ENCODE assay signal across 31 cellular contexts in genomic region chr5:149375434-149375833, GRCh38. TPM values are rescaled to one million over a fixed set of nuclear protein-coding genes. Genes with fewer than 3 reads are reported as not detected.
"Had no signal": no experiment of that assay in that cellular context is flagged by ENCODE, and none has a peak within 500 bp of the region (broad histone marks: within the 10 kb centered on the region; RNA-seq: fewer than 3 reads in every experiment).

No MANE protein-coding gene starts in this region.

- H3K4me3 ChIP-seq: adrenal gland, breast epithelium, SJCRH30 had no signal

- H3K36me3 ChIP-seq: adrenal gland, breast epithelium, SJCRH30 had no signal

- H3K27me3 ChIP-seq: adrenal gland, breast epithelium, SJCRH30 had no signal

- H3K27ac ChIP-seq: adrenal gland, breast epithelium, SJCRH30, VCaP had no signal

- H3K4me1 ChIP-seq: breast epithelium had no signal

- DNase-seq: activated CD4-positive, alpha-beta T cell treated with anti-CD3 and anti-CD28 coated beads for 4 hours; activated CD8-positive, alpha-beta memory T cell treated with anti-CD3 and anti-CD28 coated beads, Interleukin-2, amount 50 U/mL, for 48 hours; activated CD8-positive, alpha-beta T cell treated with anti-CD3 and anti-CD28 coated beads, Interleukin-2, amount 10 ng/mL, durations not matched to agents 7 days and 5 days; activated naive CD4-positive, alpha-beta T cell treated with anti-CD3 and anti-CD28 coated beads, Interleukin-2, amount 50 U/mL, for 16 hours; activated naive CD8-positive, alpha-beta T cell treated with anti-CD3 and anti-CD28 coated beads, Interleukin-2, amount 10 ng/mL, durations not matched to agents 7 days and 5 days; activated T-cell treated with anti-CD3 and anti-CD28 coated beads, Interleukin-2, amount 50 U/mL, for 1 hour; anterior cingulate cortex; central memory CD4-positive, alpha-beta T cell; KG1; NCI-H1048; NCI-H146; NCI-H187 treated with DMSO at 0.1 percent for 48 hours; NCI-H2081 treated with DMSO at 0.1 percent for 48 hours; NCI-H2171; NCI-H226; NCI-H526; NCI-H774; NK-92 treated with Interleukin-12 subunit alpha and Interleukin-12 subunit beta, amount 100 ng/mL, for 24 hours; OCI-M1; Right ventricle myocardium superior; RPMI8226; SJCRH30; T-helper 1 cell had no signal

- H3K9me3 ChIP-seq: adrenal gland, breast epithelium, SJCRH30, SK-N-SH had no signal

RNA-seq across cellular contexts. Expression of gene IL17B, which starts 3.7 kb away (rescaled TPM):
- total RNA-seq: activated CD8-positive, alpha-beta T cell treated with anti-CD3 and anti-CD28 coated beads, Interleukin-2, amount 10 ng/mL, durations not matched to agents 7 days and 5 days; activated naive CD8-positive, alpha-beta T cell treated with anti-CD3 and anti-CD28 coated beads, Interleukin-2, amount 10 ng/mL, durations not matched to agents 7 days and 5 days; LHCN-M2; M059J; NCI-H460; Right ventricle myocardium superior; T-helper 2 cell treated with Interferon-gamma antibody and Interleukin-4, amounts not matched to agents 100 ng/mL and 5 ng/mL, for 36 hours had no signal
